ENCODE assay signal across 8 cellular contexts in genomic region chr21:33480481-33481103, GRCh38. TPM values are rescaled to one million over a fixed set of nuclear protein-coding genes. Genes with fewer than 3 reads are reported as not detected.
A peak's percentile ranks its signal among the peaks of the same experiment; 100 is the strongest.
DNase-seq lines count a peak whose midpoint lies in the region; ATAC-seq and TF ChIP-seq lines count a peak whose summit lies in the region.

No MANE protein-coding gene starts in this region.

- no peak for TF ChIP-seq CTCF in AG04450 (IDR thresholded peaks at IDR 0.05; ENCODE audit: low read depth, low read length)

- H3K27ac Mint-ChIP-seq in IgD-negative memory B cell, result peak overlapping the region; percentile 83 to 97 (median 93)
- H3K27ac Mint-ChIP-seq in naive B cell, result peak overlapping the region; percentile 87 to 97 (median 90)

- CTCF ChIA-PET in AG04450 (lab: Charles Lee), result interaction anchor here (0.7 to 1.8 kb wide), 8 partner anchors 12 to 576 kb away, joined by 3 to 17 read pairs (median 3); no protein-coding TSS in a partner anchor

- no peak for DNase-seq in AG04450 (ENCODE audit: low read depth, low spot score)
- DNase-seq in naive B cell, result no peak
- DNase-seq in NOMO-1 treated with dmso at 0.1 percent for 144 hours (lab: John Stamatoyannopoulos, UW; ENCODE audit: unreplicated experiment), result no peak
- DNase-seq in HK-2 (ENCODE audit: unreplicated experiment), result no peak
- no peak for DNase-seq in NCI-H1048 (lab: John Stamatoyannopoulos, UW)

- H3K4me3 ChIP-seq in AG04450 (ENCODE audit: low read depth, low read length), result peak overlapping the region; percentile 82

- peaks cover 8 to 17% (median 12%) of the 10 kb centered on the region in 3 donors for H3K4me1 Mint-ChIP-seq in IgD-negative memory B cell
- peaks cover 13 to 22% (median 18%) of the 10 kb centered on the region in 3 donors for H3K4me1 Mint-ChIP-seq in naive B cell

- H3K27me3 Mint-ChIP-seq in IgD-negative memory B cell (no peaks in the 10 kb centered on the region), naive B cell (no peaks in the 10 kb centered on the region)

- H3K36me3 Mint-ChIP-seq in IgD-negative memory B cell, result peaks cover 1% of the 10 kb centered on the region
- no peaks in the 10 kb centered on the region for H3K36me3 Mint-ChIP-seq in naive B cell

- ATAC-seq in naive B cell (ENCODE audit: low read depth in 2 of 2), result no peak
- ATAC-seq in HG03565 (IDR thresholded peaks at IDR 0.05; ENCODE audit: unreplicated experiment), result no peak

- POLR2A ChIA-PET in AG04450 (lab: Yijun Ruan, JAX), result interaction anchor here (0.7 to 2.9 kb wide), 13 partner anchors 11 to 868 kb away, joined by 3 to 64 read pairs (median 4); partner anchors contain the start of genes CFAP298, DNAJC28, DONSON and IFNAR1

- peak overlapping the region; percentile 91 to 99 (median 96) for H3K4me3 Mint-ChIP-seq in IgD-negative memory B cell
- peak overlapping the region; percentile 82 to 96 (median 94) for H3K4me3 Mint-ChIP-seq in naive B cell

- H3K27ac ChIP-seq in AG04450 (ENCODE audit: low read depth, low read length) (peak overlapping the region; percentile 85), cingulate gyrus (ENCODE audit: low read depth, low read length) (peak overlapping the region; percentile 73)

- no peaks in the 10 kb centered on the region for H3K9me3 ChIP-seq in AG04450 (ENCODE audit: control insufficient read depth, insufficient read depth, low read length)

- H3K27me3 ChIP-seq in AG04450 (ENCODE audit: control insufficient read depth, insufficient read depth, low read length), result no peaks in the 10 kb centered on the region

- H3K9me3 Mint-ChIP-seq in IgD-negative memory B cell (no peaks in the 10 kb centered on the region), naive B cell (no peaks in the 10 kb centered on the region)

RNA-seq across cellular contexts. Expression of gene TMEM50B, which starts 0.8 kb away (rescaled TPM):
- polyA plus RNA-seq in AG04450 (2011; rRNA removed) (24.4 and 33.8 TPM in 2 replicates), IgD-negative memory B cell (31.9 TPM), naive B cell (ENCODE audit: low read depth in 6 of 6) (10 to 100 TPM; 35.5 to 46.2 (median 40.6) TPM)
- 4.6 and 11.5 TPM in 2 replicates for polyA minus RNA-seq in AG04450 (2011; rRNA and poly(A)+ RNA removed)

RNA-seq across cellular contexts. Expression of gene DNAJC28, which starts 10.9 kb away (rescaled TPM):
- polyA plus RNA-seq in AG04450 (2011; rRNA removed) (1.3 and 1.9 TPM in 2 replicates), IgD-negative memory B cell (0.21 TPM), naive B cell (ENCODE audit: low read depth in 6 of 6) (1 to 10 TPM in 2 of 6 donors, under 1 TPM in 3, not detected in 1; 0.38 to 1.6 (median 0.93) TPM)
- 0.69 and 0.78 TPM in 2 replicates for polyA minus RNA-seq in AG04450 (2011; rRNA and poly(A)+ RNA removed)
